ENCODE assay signal across 25 cellular contexts in genomic region chr10:127391875-127392274, GRCh38.
"Had no signal": no experiment of that assay in that cellular context is flagged by ENCODE, and none has a peak within 500 bp of the region (broad histone marks: within the 10 kb centered on the region; RNA-seq: fewer than 3 reads in every experiment).

No MANE protein-coding gene starts in this region.

- H3K9me3 Mint-ChIP-seq: activated CD4-positive, alpha-beta memory T cell treated with anti-CD3 and anti-CD28 coated beads for 36 hours; activated CD4-positive, alpha-beta T cell treated with anti-CD3 and anti-CD28 coated beads, Interleukin-2, amount 10 ng/mL, durations not matched to agents 24 days and 14 days; activated naive CD4-positive, alpha-beta T cell treated with anti-CD3 and anti-CD28 coated beads for 36 hours; activated naive CD8-positive, alpha-beta T cell treated with anti-CD3 and anti-CD28 coated beads for 36 hours; activated T-helper 1 cell treated with anti-CD3 and anti-CD28 coated beads, Interleukin-12 subunit alpha, Interleukin-12 subunit beta, Interleukin-2, Interleukin-4 antibody, amounts not matched to agents 30 ng/mL and 10 ng/mL and 1 ng/mL, durations not matched to agents 14 hours and 24 hours and 36 hours; stimulated activated naive CD8-positive, alpha-beta T cell treated with anti-CD3 and anti-CD28 coated beads, Interleukin-15, Interleukin-2, amounts not matched to agents 100 ng/mL and 50 ng/mL, for 24 hours had no signal

- H3K27me3 ChIP-seq: adrenal gland, brain microvascular endothelial cell, gastrocnemius medialis, spleen, uterus had no signal

- DNase-seq: activated CD4-positive, alpha-beta memory T cell treated with anti-CD3 and anti-CD28 coated beads for 36 hours; activated CD4-positive, alpha-beta T cell treated with anti-CD3 and anti-CD28 coated beads, Interleukin-2, amount 10 ng/mL, durations not matched to agents 24 days and 14 days; activated CD4-positive, CD25-positive, alpha-beta regulatory T cell treated with anti-CD3 and anti-CD28 coated beads, Interleukin-2, amount 50 U/mL, for 72 hours; activated CD8-positive, alpha-beta memory T cell treated with anti-CD3 and anti-CD28 coated beads, Interleukin-2, amount 50 U/mL, for 4 hours; activated effector memory CD4-positive, alpha-beta T cell treated with anti-CD3 and anti-CD28 coated beads, Interleukin-2, amount 50 U/mL, for 16 hours; activated naive CD4-positive, alpha-beta T cell treated with anti-CD3 and anti-CD28 coated beads for 36 hours; activated naive CD8-positive, alpha-beta T cell treated with anti-CD3 and anti-CD28 coated beads for 36 hours; activated T-cell treated with anti-CD3 and anti-CD28 coated beads, Interleukin-2, amount 50 U/mL, for 1 hour; brain microvascular endothelial cell; dermis blood vessel endothelial cell; effector CD8-positive, alpha-beta T cell; gastrocnemius medialis; glutamatergic neuron; left ventricle myocardium inferior; mucosa of descending colon; right cardiac atrium; spleen; T-helper 2 cell; trophoblast cell had no signal

- H3K4me3 ChIP-seq: adrenal gland, gastrocnemius medialis, left ventricle myocardium inferior, mucosa of descending colon, spleen, uterus had no signal

- H3K36me3 ChIP-seq: adrenal gland, brain microvascular endothelial cell, gastrocnemius medialis, uterus had no signal

- H3K9ac ChIP-seq: parathyroid adenoma had no signal

- H2AFZ ChIP-seq: parathyroid adenoma had no signal

- ATAC-seq: gastrocnemius medialis, mucosa of descending colon, SK-N-SH treated with all-trans-retinoic acid at 6 μM for 48 hours had no signal

- H3K9me3 ChIP-seq: adrenal gland, gastrocnemius medialis, left ventricle myocardium inferior, mucosa of descending colon, spleen, uterus had no signal

- H3K27me3 Mint-ChIP-seq: activated CD4-positive, alpha-beta T cell treated with anti-CD3 and anti-CD28 coated beads, Interleukin-2, amount 10 ng/mL, durations not matched to agents 24 days and 14 days; activated naive CD8-positive, alpha-beta T cell treated with anti-CD3 and anti-CD28 coated beads for 36 hours; stimulated activated naive CD8-positive, alpha-beta T cell treated with anti-CD3 and anti-CD28 coated beads, Interleukin-15, Interleukin-2, amounts not matched to agents 100 ng/mL and 50 ng/mL, for 24 hours had no signal

- H3K27ac ChIP-seq: brain microvascular endothelial cell, gastrocnemius medialis, left ventricle myocardium inferior, parathyroid adenoma, uterus had no signal

- H3K27ac Mint-ChIP-seq: activated CD4-positive, alpha-beta memory T cell treated with anti-CD3 and anti-CD28 coated beads for 36 hours; activated CD4-positive, alpha-beta T cell treated with anti-CD3 and anti-CD28 coated beads, Interleukin-2, amount 10 ng/mL, durations not matched to agents 24 days and 14 days; activated naive CD4-positive, alpha-beta T cell treated with anti-CD3 and anti-CD28 coated beads for 36 hours; activated naive CD8-positive, alpha-beta T cell treated with anti-CD3 and anti-CD28 coated beads for 36 hours; activated T-helper 1 cell treated with anti-CD3 and anti-CD28 coated beads, Interleukin-12 subunit alpha, Interleukin-12 subunit beta, Interleukin-2, Interleukin-4 antibody, amounts not matched to agents 30 ng/mL and 10 ng/mL and 1 ng/mL, durations not matched to agents 14 hours and 24 hours and 36 hours; stimulated activated naive CD8-positive, alpha-beta T cell treated with anti-CD3 and anti-CD28 coated beads, Interleukin-15, Interleukin-2, amounts not matched to agents 100 ng/mL and 50 ng/mL, for 24 hours had no signal

- H3K4me1 ChIP-seq: adrenal gland, gastrocnemius medialis, left ventricle myocardium inferior, parathyroid adenoma, spleen, uterus had no signal

- H3K79me2 ChIP-seq: parathyroid adenoma had no signal

- H3K36me3 Mint-ChIP-seq: activated CD4-positive, alpha-beta memory T cell treated with anti-CD3 and anti-CD28 coated beads for 36 hours; activated naive CD8-positive, alpha-beta T cell treated with anti-CD3 and anti-CD28 coated beads for 36 hours had no signal

- H3K4me3 Mint-ChIP-seq: activated CD4-positive, alpha-beta memory T cell treated with anti-CD3 and anti-CD28 coated beads for 36 hours; activated CD4-positive, alpha-beta T cell treated with anti-CD3 and anti-CD28 coated beads, Interleukin-2, amount 10 ng/mL, durations not matched to agents 24 days and 14 days; activated naive CD4-positive, alpha-beta T cell treated with anti-CD3 and anti-CD28 coated beads for 36 hours; activated naive CD8-positive, alpha-beta T cell treated with anti-CD3 and anti-CD28 coated beads for 36 hours; activated T-helper 1 cell treated with anti-CD3 and anti-CD28 coated beads, Interleukin-12 subunit alpha, Interleukin-12 subunit beta, Interleukin-2, Interleukin-4 antibody, amounts not matched to agents 30 ng/mL and 10 ng/mL and 1 ng/mL, durations not matched to agents 14 hours and 24 hours and 36 hours; stimulated activated naive CD8-positive, alpha-beta T cell treated with anti-CD3 and anti-CD28 coated beads, Interleukin-15, Interleukin-2, amounts not matched to agents 100 ng/mL and 50 ng/mL, for 24 hours had no signal

- H3K4me1 Mint-ChIP-seq: activated CD4-positive, alpha-beta T cell treated with anti-CD3 and anti-CD28 coated beads, Interleukin-2, amount 10 ng/mL, durations not matched to agents 24 days and 14 days; activated naive CD8-positive, alpha-beta T cell treated with anti-CD3 and anti-CD28 coated beads for 36 hours had no signal
